ENCODE assay signal across 21 cellular contexts in genomic region chr16:65426484-65426883, GRCh38.
"Had no signal": no experiment of that assay in that cellular context is flagged by ENCODE, and none has a peak within 500 bp of the region (broad histone marks: within the 10 kb centered on the region; RNA-seq: fewer than 3 reads in every experiment).

No MANE protein-coding gene starts in this region.

- H3K27ac ChIP-seq: SJSA1, SK-N-MC had no signal

- H3K4me1 ChIP-seq: SJSA1 had no signal

- H3K27me3 ChIP-seq: SJSA1 had no signal

- DNase-seq: KBM-7, MV-4-11, NCI-H1048, NCI-H1105, NCI-H1417 treated with DMSO at 0.1 percent for 48 hours, NCI-H146, NCI-H1694 treated with DMSO at 0.1 percent for 48 hours, NCI-H1930, NCI-H2081, NCI-H2107, NCI-H2227 treated with DMSO at 0.1 percent for 48 hours, NCI-H446, NCI-H510A, NCI-H524 treated with DMSO at 0.1 percent for 48 hours, NCI-H69, NCI-H774, Right ventricle myocardium superior, RPMI8226, SIG-M5 had no signal

- H3K36me3 ChIP-seq: SJSA1 had no signal

- H3K4me3 ChIP-seq: SJSA1, SK-N-MC had no signal

- H3K9me3 ChIP-seq: SJSA1 had no signal
